1 cellular context compared by ENCODE assay signal in genomic region chr7:125746510-125746909, GRCh38.
TF ChIP-seq lines count a peak whose summit lies in the region.

No MANE protein-coding gene starts in this region.

TF ChIP-seq in WTC11, 78 proteins besides CTCF, POLR2A, EP300 and RAD21 (continued from another document):
- TF ChIP-seq, protein P1, sequence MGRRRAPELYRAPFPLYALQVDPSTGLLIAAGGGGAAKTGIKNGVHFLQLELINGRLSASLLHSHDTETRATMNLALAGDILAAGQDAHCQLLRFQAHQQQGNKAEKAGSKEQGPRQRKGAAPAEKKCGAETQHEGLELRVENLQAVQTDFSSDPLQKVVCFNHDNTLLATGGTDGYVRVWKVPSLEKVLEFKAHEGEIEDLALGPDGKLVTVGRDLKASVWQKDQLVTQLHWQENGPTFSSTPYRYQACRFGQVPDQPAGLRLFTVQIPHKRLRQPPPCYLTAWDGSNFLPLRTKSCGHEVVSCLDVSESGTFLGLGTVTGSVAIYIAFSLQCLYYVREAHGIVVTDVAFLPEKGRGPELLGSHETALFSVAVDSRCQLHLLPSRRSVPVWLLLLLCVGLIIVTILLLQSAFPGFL (CRISPR knock-in tag; IDR thresholded peaks at IDR 0.05; ENCODE audit: borderline replicate concordance): no peak
- no peak for TF ChIP-seq GRHL2 (CRISPR knock-in tag; IDR thresholded peaks at IDR 0.05; ENCODE audit: insufficient replicate concordance, severe bottlenecking)
- TF ChIP-seq, protein P2, sequence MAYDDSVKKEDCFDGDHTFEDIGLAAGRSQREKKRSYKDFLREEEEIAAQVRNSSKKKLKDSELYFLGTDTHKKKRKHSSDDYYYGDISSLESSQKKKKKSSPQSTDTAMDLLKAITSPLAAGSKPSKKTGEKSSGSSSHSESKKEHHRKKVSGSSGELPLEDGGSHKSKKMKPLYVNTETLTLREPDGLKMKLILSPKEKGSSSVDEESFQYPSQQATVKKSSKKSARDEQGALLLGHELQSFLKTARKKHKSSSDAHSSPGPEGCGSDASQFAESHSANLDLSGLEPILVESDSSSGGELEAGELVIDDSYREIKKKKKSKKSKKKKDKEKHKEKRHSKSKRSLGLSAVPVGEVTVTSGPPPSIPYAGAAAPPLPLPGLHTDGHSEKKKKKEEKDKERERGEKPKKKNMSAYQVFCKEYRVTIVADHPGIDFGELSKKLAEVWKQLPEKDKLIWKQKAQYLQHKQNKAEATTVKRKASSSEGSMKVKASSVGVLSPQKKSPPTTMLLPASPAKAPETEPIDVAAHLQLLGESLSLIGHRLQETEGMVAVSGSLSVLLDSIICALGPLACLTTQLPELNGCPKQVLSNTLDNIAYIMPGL (CRISPR knock-in tag; IDR thresholded peaks at IDR 0.05): no peak
TF ChIP-seq in WTC11: peak in this region for 1.
